ENCODE assay signal across 1 cellular context in genomic region chr20:3405696-3406358, GRCh38.
TF ChIP-seq lines count a peak whose summit lies in the region.

No MANE protein-coding gene starts in this region.

TF ChIP-seq in HepG2, 621 proteins besides CTCF, POLR2A, EP300 and RAD21 (continued from another document):
- TF ChIP-seq, protein P1, sequence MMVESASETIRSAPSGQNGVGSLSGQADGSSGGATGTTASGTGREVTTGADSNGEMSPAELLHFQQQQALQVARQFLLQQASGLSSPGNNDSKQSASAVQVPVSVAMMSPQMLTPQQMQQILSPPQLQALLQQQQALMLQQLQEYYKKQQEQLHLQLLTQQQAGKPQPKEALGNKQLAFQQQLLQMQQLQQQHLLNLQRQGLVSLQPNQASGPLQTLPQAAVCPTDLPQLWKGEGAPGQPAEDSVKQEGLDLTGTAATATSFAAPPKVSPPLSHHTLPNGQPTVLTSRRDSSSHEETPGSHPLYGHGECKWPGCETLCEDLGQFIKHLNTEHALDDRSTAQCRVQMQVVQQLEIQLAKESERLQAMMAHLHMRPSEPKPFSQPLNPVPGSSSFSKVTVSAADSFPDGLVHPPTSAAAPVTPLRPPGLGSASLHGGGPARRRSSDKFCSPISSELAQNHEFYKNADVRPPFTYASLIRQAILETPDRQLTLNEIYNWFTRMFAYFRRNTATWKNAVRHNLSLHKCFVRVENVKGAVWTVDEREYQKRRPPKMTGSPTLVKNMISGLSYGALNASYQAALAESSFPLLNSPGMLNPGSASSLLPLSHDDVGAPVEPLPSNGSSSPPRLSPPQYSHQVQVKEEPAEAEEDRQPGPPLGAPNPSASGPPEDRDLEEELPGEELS (CRISPR knock-in tag; IDR thresholded peaks at IDR 0.05): no peak
- no peak for TF ChIP-seq ZNF510 (CRISPR knock-in tag; IDR thresholded peaks at IDR 0.05; ENCODE audit: low read depth)
- TF ChIP-seq PREB (CRISPR knock-in tag; IDR thresholded peaks at IDR 0.05): no peak
- no peak for TF ChIP-seq BRF2 (CRISPR knock-in tag; IDR thresholded peaks at IDR 0.05)
- no peak for TF ChIP-seq LCORL (IDR thresholded peaks at IDR 0.05)
- 0 out of 2 replicates have a peak, but pooled peaks have one; percentile 15 for TF ChIP-seq LCORL (CRISPR knock-in tag; IDR thresholded peaks at IDR 0.05)
- peak; percentile 43 for TF ChIP-seq TEAD3 (CRISPR knock-in tag; optimal IDR thresholded peaks at IDR 0.05; ENCODE audit: borderline replicate concordance)
- TF ChIP-seq SMAD3 (CRISPR knock-in tag; IDR thresholded peaks at IDR 0.05): no peak
- no peak for TF ChIP-seq ZKSCAN1 (IDR thresholded peaks at IDR 0.05; ENCODE audit: low read length)
